Comparison of ENCODE assay signal across 18 cellular contexts in the genomic region with DNA sequence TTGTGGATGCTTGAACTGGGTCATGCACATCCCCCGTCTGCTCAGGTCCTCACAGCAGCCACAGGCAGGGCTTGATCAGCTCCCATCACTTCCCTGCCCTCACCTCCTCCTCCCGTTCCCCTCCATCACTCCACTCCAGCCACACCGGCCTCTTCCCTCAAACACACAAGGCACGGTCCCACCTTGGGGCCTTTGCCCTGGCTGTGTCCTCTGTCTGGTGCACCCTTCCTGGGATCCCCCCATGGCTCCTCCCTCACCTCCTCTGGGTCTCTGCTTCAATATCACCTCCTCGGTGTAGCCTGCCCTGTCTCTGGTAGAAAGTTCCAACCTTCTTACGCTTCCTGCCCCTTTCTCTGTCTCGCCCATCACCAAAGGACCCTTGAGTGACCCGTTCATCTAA. TPM values are rescaled to one million over a fixed set of nuclear protein-coding genes. Genes with fewer than 3 reads are reported as not detected.
"Had no signal": no experiment of that assay in that cellular context is flagged by ENCODE, and none has a peak within 500 bp of the region (broad histone marks: within the 10 kb centered on the region; RNA-seq: fewer than 3 reads in every experiment).

No MANE protein-coding gene starts in this region.

- H3K4me3 ChIP-seq: esophagus squamous epithelium, heart right ventricle, tibial nerve had no signal

- H3K27ac ChIP-seq: tibial nerve had no signal

- DNase-seq: activated CD4-positive, alpha-beta memory T cell treated with anti-CD3 and anti-CD28 coated beads, Interleukin-2, amount 10 ng/mL, durations not matched to agents 7 days and 5 days; activated CD4-positive, alpha-beta T cell treated with anti-CD3 and anti-CD28 coated beads for 36 hours; activated naive CD4-positive, alpha-beta T cell treated with Interleukin-2 at 50 U/mL for 16 hours; activated T-cell treated with anti-CD3 and anti-CD28 coated beads, Interleukin-2, amount 50 U/mL, for 24 hours; cerebellar nuclear complex; effector CD4-positive, alpha-beta T cell; esophagus squamous epithelium; heart right ventricle; immature natural killer cell; kidney glomerular epithelial cell; naive thymus-derived CD4-positive, alpha-beta T cell; posterior cingulate gyrus; stimulated activated naive CD4-positive, alpha-beta T cell treated with Interleukin-2 at 50 U/mL for 16 hours; SW 1271; T-helper 2 cell had no signal

- H3K36me3 ChIP-seq: esophagus squamous epithelium, heart right ventricle, tibial nerve had no signal

- H3K9me3 ChIP-seq: esophagus squamous epithelium, heart right ventricle, tibial nerve had no signal

- ATAC-seq: activated CD4-positive, alpha-beta T cell treated with anti-CD3 and anti-CD28 coated beads for 36 hours; left ventricle myocardium superior; naive thymus-derived CD4-positive, alpha-beta T cell had no signal

RNA-seq across cellular contexts. Expression of a gene that starts 23.8 kb away (rescaled TPM):
- total RNA-seq: activated CD4-positive, alpha-beta memory T cell treated with anti-CD3 and anti-CD28 coated beads, Interleukin-2, amount 10 ng/mL, durations not matched to agents 7 days and 5 days; activated CD4-positive, alpha-beta T cell treated with anti-CD3 and anti-CD28 coated beads for 36 hours; activated T-helper 2 cell treated with anti-CD3 and anti-CD28 coated beads, Interferon-gamma antibody, Interleukin-2, Interleukin-4, amounts not matched to agents 10 μg/mL and 5 μg/mL and 100 μg/mL, durations not matched to agents 14 hours and 24 hours and 36 hours had no signal
- polyA plus RNA-seq: immature natural killer cell; naive thymus-derived CD4-positive, alpha-beta T cell had no signal

RNA-seq across cellular contexts. Expression of a gene that starts 40.6 kb away (rescaled TPM):
- total RNA-seq: esophagus squamous epithelium, left ventricle myocardium superior had no signal
- polyA plus RNA-seq: naive thymus-derived CD4-positive, alpha-beta T cell had no signal
